In genomic region chr18:21632393-21632792, GRCh38 we compare ENCODE assay signal across 22 cellular contexts. TPM values are rescaled to one million over a fixed set of nuclear protein-coding genes. Genes with fewer than 3 reads are reported as not detected.
DNase-seq lines count a peak whose midpoint lies in the region; ATAC-seq, FAIRE-seq and TF ChIP-seq lines count a peak whose summit lies in the region.
"Had no signal": no experiment of that assay in that cellular context is flagged by ENCODE, and none has a peak within 500 bp of the region (broad histone marks: within the 10 kb centered on the region; RNA-seq: fewer than 3 reads in every experiment).

No MANE protein-coding gene starts in this region.

- H2BK12ac ChIP-seq in trophoblast cell (ENCODE audit: low read length), result no peak overlapping the region

- H3K79me1 ChIP-seq in trophoblast cell (ENCODE audit: low read length), result no peaks in the 10 kb centered on the region

- H2AK5ac ChIP-seq in trophoblast cell (ENCODE audit: low read length), result no peak overlapping the region

- POLR2A ChIA-PET in endothelial cell of umbilical vein (lab: Charles Lee), result no interaction called here

- H3K27me3 ChIP-seq in endothelial cell of umbilical vein (ENCODE audit: control insufficient read depth in 2 of 2, insufficient read depth in 2 of 2, low read length in 2 of 2) (no peaks in the 10 kb centered on the region), trophoblast cell (ENCODE audit: insufficient read depth, low read length) (no peaks in the 10 kb centered on the region)
- H3K27me3 ChIP-seq: thyroid gland had no signal

- dilution Hi-C loops in endothelial cell of umbilical vein (cut with MboI; ENCODE audit: extremely low pct_ligation_motif_present, low sequenced_read_pairs), result no loop called here

- no peaks in the 10 kb centered on the region for H3K9me1 ChIP-seq in endothelial cell of umbilical vein (replicated peaks; ENCODE audit: control insufficient read depth, extremely low read depth, insufficient read depth, low read length)

- no peak for FAIRE-seq in endothelial cell of umbilical vein (lab: Jason Lieb, UNC)
- FAIRE-seq: astrocyte had no signal

- H3K36me3 ChIP-seq in endothelial cell of umbilical vein (ENCODE audit: control insufficient read depth in 2 of 2, extremely low read depth in 1 of 2, insufficient read depth in 2 of 2, low read length in 2 of 2) (peaks cover 7 to 12% of the 10 kb centered on the region in 2 experiments), trophoblast cell (ENCODE audit: control insufficient read depth in 1 of 2, insufficient read depth in 2 of 2, low read length in 2 of 2) (peaks cover 17 to 25% of the 10 kb centered on the region in 2 experiments)

- H2AFZ ChIP-seq in endothelial cell of umbilical vein (ENCODE audit: low read depth, low read length), result no peak overlapping the region
- H2AFZ ChIP-seq in trophoblast cell (ENCODE audit: insufficient read depth, low read length, poor library complexity), result no peak overlapping the region

- CTCF ChIA-PET in endothelial cell of umbilical vein (lab: Charles Lee), result interaction anchor here (0.6 to 1.6 kb wide), 23 partner anchors 12 to 217 kb away, joined by 3 to 17 read pairs (median 4); partner anchors contain the start of genes ABHD3, MIB1 and SNRPD1

- H3K4me2 ChIP-seq in endothelial cell of umbilical vein (ENCODE audit: insufficient read depth, low read length), result no peak overlapping the region
- no peak overlapping the region for H3K4me2 ChIP-seq in trophoblast cell (ENCODE audit: low read length)

- H3K27ac ChIP-seq in endothelial cell of umbilical vein (ENCODE audit: insufficient read depth, low read depth, low read length) (no peak overlapping the region), trophoblast cell (ENCODE audit: low read depth, low read length) (no peak overlapping the region)
- H3K27ac ChIP-seq: skin epidermis, thyroid gland had no signal

- H3K4me3 ChIP-seq in endothelial cell of umbilical vein (replicated peaks in 1 of 3; ENCODE audit: insufficient read depth in 1 of 3, low read depth in 1 of 3, low read length in 3 of 3) (no peak overlapping the region), trophoblast cell (ENCODE audit: low read depth, low read length) (no peak overlapping the region)
- H3K4me3 ChIP-seq: skin epidermis, thyroid gland had no signal

- no peak overlapping the region for H4K91ac ChIP-seq in trophoblast cell (ENCODE audit: low read depth, low read length)

- TF ChIP-seq CTCF in endothelial cell of umbilical vein (IDR thresholded peaks at IDR 0.05; ENCODE audit: extremely low read depth in 1 of 2, insufficient read depth in 1 of 2, low read depth in 1 of 2, low read length in 2 of 2), result no peak

- H3K4me1 ChIP-seq in endothelial cell of umbilical vein (ENCODE audit: control insufficient read depth, extremely low read depth, insufficient read depth, low read length) (peaks cover 7% of the 10 kb centered on the region), trophoblast cell (ENCODE audit: control insufficient read depth in 1 of 2, insufficient read depth in 2 of 2, low read length in 2 of 2) (no peaks in the 10 kb centered on the region)
- H3K4me1 ChIP-seq: thyroid gland had no signal

- H2BK120ac ChIP-seq in trophoblast cell (ENCODE audit: insufficient read depth, low read length, poor library complexity), result no peak overlapping the region

- no peak overlapping the region for H3K23ac ChIP-seq in trophoblast cell (ENCODE audit: low read length)

- TF ChIP-seq POLR2A in endothelial cell of umbilical vein (IDR thresholded peaks at IDR 0.05; ENCODE audit: low read depth, low read length), result no peak

- intact Hi-C loops in endothelial cell of umbilical vein (cut with micrococcal nuclease), result loop anchor here (2.0 to 5.0 kb wide), 2 partner anchors 70 to 218 kb away; partner anchors contain the start of gene ABHD3

- no CpG with 5 or more reads among the region's 1 CpG for WGBS in trophoblast cell (ENCODE audit: extremely low coverage, insufficient coverage, insufficient read length)

- H3K4ac ChIP-seq in trophoblast cell (ENCODE audit: low read depth, low read length), result no peak overlapping the region

- H3K14ac ChIP-seq in trophoblast cell (ENCODE audit: low read length), result no peak overlapping the region

- no peak overlapping the region for H4K8ac ChIP-seq in trophoblast cell (ENCODE audit: low read depth, low read length)

- H3K9me3 ChIP-seq in endothelial cell of umbilical vein (replicated peaks; ENCODE audit: control insufficient read depth, insufficient read depth, low read length) (no peaks in the 10 kb centered on the region), trophoblast cell (ENCODE audit: insufficient read depth, low read depth, low read length) (no peaks in the 10 kb centered on the region)
- H3K9me3 ChIP-seq: thyroid gland had no signal

- ATAC-seq in HG02981 (IDR thresholded peaks at IDR 0.05; ENCODE audit: unreplicated experiment), result no peak
- ATAC-seq: activated CD8-positive, alpha-beta memory T cell treated with anti-CD3 and anti-CD28 coated beads, Interleukin-2, amount 10 ng/mL, durations not matched to agents 7 days and 5 days; esophagus mucosa; stimulated activated effector memory CD8-positive, alpha-beta T cell treated with anti-CD3 and anti-CD28 coated beads, Interleukin-12 subunit alpha, Interleukin-12 subunit beta, amount 100 ng/mL, for 72 hours had no signal

- peaks cover 4% of the 10 kb centered on the region for H4K20me1 ChIP-seq in endothelial cell of umbilical vein (replicated peaks; ENCODE audit: control insufficient read depth, extremely low read depth, insufficient read depth, low read length)

- H4K12ac ChIP-seq in trophoblast cell (ENCODE audit: low read depth, low read length), result no peak overlapping the region

- H3K9ac ChIP-seq in endothelial cell of umbilical vein (replicated peaks; ENCODE audit: extremely low read depth, insufficient read depth, low read length) (no peak overlapping the region), trophoblast cell (ENCODE audit: low read length) (no peak overlapping the region)

- DNase-seq in EH (ENCODE audit: low read depth), result peak; percentile 6
- DNase-seq in NAMALWA (ENCODE audit: low spot score), result peak; percentile 24
- DNase-seq in endothelial cell of umbilical vein (ENCODE audit: low read depth, low spot score), result peak; percentile 23
- peak; percentile 13 for DNase-seq in midbrain (lab: John Stamatoyannopoulos, UW)
- DNase-seq in GF-D8 (lab: John Stamatoyannopoulos, UW), result no peak
- no peak for DNase-seq in NCI-H774 (lab: John Stamatoyannopoulos, UW)
- no peak for DNase-seq in trophoblast cell
- DNase-seq: activated CD8-positive, alpha-beta memory T cell treated with anti-CD3 and anti-CD28 coated beads, Interleukin-2, amount 10 ng/mL, durations not matched to agents 7 days and 5 days; activated effector memory CD4-positive, alpha-beta T cell treated with anti-CD3 and anti-CD28 coated beads, Interleukin-2, amount 50 U/mL, for 16 hours; C1 segment of cervical spinal cord; cortex of kidney; DMS153; NCI-H1105; nucleus accumbens; SHP77; T-helper 2 cell; thyroid gland had no signal

- BruUV-seq in endothelial cell of umbilical vein (replicated peaks; lab: Mats Ljungman, UMichigan), result no TSS peak

- H3K79me2 ChIP-seq in endothelial cell of umbilical vein (ENCODE audit: control insufficient read depth, insufficient read depth, low read length) (peaks cover 9% of the 10 kb centered on the region), trophoblast cell (ENCODE audit: control insufficient read depth, insufficient read depth, low read length, poor library complexity) (no peaks in the 10 kb centered on the region)

- no peak overlapping the region for H2BK5ac ChIP-seq in trophoblast cell (ENCODE audit: low read depth, low read length, poor library complexity)

- H3K18ac ChIP-seq in trophoblast cell (ENCODE audit: low read length), result no peak overlapping the region

TF ChIP-seq in endothelial cell of umbilical vein, 7 proteins besides CTCF, POLR2A, EP300 and RAD21:
- no peak for TF ChIP-seq MYC (IDR thresholded peaks at IDR 0.05; ENCODE audit: low read depth, low read length)
TF ChIP-seq in endothelial cell of umbilical vein: peak in this region for 0.

RNA-seq across cellular contexts. Expression of gene SNRPD1, which starts 20.3 kb away (rescaled TPM):
- total RNA-seq in endothelial cell of umbilical vein, result 91.6 and 97.3 TPM in 2 replicates
- polyA plus RNA-seq in endothelial cell of umbilical vein, result 9.1 and 16.6 TPM in 2 replicates
- 25.7 and 35.3 TPM in 2 replicates for polyA plus RNA-seq in endothelial cell of umbilical vein (2011; cell fraction: cytosol; rRNA removed)
- polyA plus RNA-seq in endothelial cell of umbilical vein (2011; cell fraction: nucleus; rRNA removed), result 6.1 and 10.4 TPM in 2 replicates
- 66.6 and 69.9 TPM in 2 replicates for polyA plus RNA-seq in endothelial cell of umbilical vein (2012)
- polyA minus RNA-seq in endothelial cell of umbilical vein, result 6.9 and 8.5 TPM in 2 replicates
- polyA minus RNA-seq in endothelial cell of umbilical vein (2011; cell fraction: cytosol; rRNA and poly(A)+ RNA removed), result 47.7 TPM
- 5.0 and 5.3 TPM in 2 replicates for polyA minus RNA-seq in endothelial cell of umbilical vein (2011; cell fraction: nucleus; rRNA and poly(A)+ RNA removed)
- polyA plus RNA-seq in trophoblast cell (2013), result 86.5 and 91.1 TPM in 2 replicates

RNA-seq across cellular contexts. Expression of gene ESCO1, which starts 31.9 kb away (rescaled TPM):
- 9.1 and 12.0 TPM in 2 replicates for total RNA-seq in endothelial cell of umbilical vein
- 1.3 and 2.1 TPM in 2 replicates for polyA plus RNA-seq in endothelial cell of umbilical vein
- 2.7 and 3.2 TPM in 2 replicates for polyA plus RNA-seq in endothelial cell of umbilical vein (2011; cell fraction: cytosol; rRNA removed)
- 5.1 and 7.2 TPM in 2 replicates for polyA plus RNA-seq in endothelial cell of umbilical vein (2011; cell fraction: nucleus; rRNA removed)
- 5.1 and 7.5 TPM in 2 replicates for polyA plus RNA-seq in endothelial cell of umbilical vein (2012)
- polyA minus RNA-seq in endothelial cell of umbilical vein, result 2.5 and 3.1 TPM in 2 replicates
- 7.6 TPM for polyA minus RNA-seq in endothelial cell of umbilical vein (2011; cell fraction: cytosol; rRNA and poly(A)+ RNA removed)
- 9.9 and 10.8 TPM in 2 replicates for polyA minus RNA-seq in endothelial cell of umbilical vein (2011; cell fraction: nucleus; rRNA and poly(A)+ RNA removed)
- polyA plus RNA-seq in trophoblast cell (2013), result 16.3 and 16.4 TPM in 2 replicates

Comparison
In these comparisons a context has a peak if more than half of its experiments do, and no peak if none do; other contexts are left out.
1. DNase-seq: peak in EH (single experiment), NAMALWA (single experiment), endothelial cell of umbilical vein (single experiment) and midbrain (single experiment); none in GF-D8 (single experiment), NCI-H774 (single experiment) and trophoblast cell (0 of 2).